ENCODE assay signal across 10 cellular contexts in the genomic region with DNA sequence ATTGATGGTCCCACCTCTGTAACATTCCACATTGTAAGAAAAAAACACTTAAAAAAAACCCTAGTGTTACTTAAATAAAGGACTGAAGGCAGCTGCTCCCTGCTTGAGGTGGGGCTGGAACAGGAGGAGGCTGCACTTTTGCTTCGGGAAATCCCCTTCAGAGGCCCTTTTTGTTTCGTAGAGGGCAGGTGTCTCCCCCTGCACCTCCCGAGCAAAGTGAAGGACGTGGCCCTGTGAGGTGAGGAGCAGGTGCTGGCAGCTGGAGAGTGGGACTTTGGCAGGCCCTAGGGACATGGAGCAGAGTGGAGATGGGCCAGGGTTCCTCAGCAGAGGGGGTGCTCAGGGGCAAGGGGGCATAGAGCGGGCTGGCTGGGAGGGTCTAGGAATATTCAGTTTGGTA. TPM values are rescaled to one million over a fixed set of nuclear protein-coding genes. Genes with fewer than 3 reads are reported as not detected.
DNase-seq lines count a peak whose midpoint lies in the region; ATAC-seq and TF ChIP-seq lines count a peak whose summit lies in the region.
"Had no signal": no experiment of that assay in that cellular context is flagged by ENCODE, and none has a peak within 500 bp of the region (broad histone marks: within the 10 kb centered on the region; RNA-seq: fewer than 3 reads in every experiment).

No MANE protein-coding gene starts in this region.

- H3K27me3 Mint-ChIP-seq in naive thymus-derived CD8-positive, alpha-beta T cell, result peaks cover 0 to 9% (median 2%) of the 10 kb centered on the region in 5 donors

- peak; percentile 87 for DNase-seq in DMS79 treated with DMSO at 0.1 percent for 48 hours (lab: John Stamatoyannopoulos, UW)
- DNase-seq in GM19240 (ENCODE audit: insufficient read length, low spot score), result peak; percentile 70
- peak in 1 of 2 donors; percentile 27 for DNase-seq in activated naive CD4-positive, alpha-beta T cell treated with anti-CD3 and anti-CD28 coated beads, Interleukin-2, amount 50 U/mL, for 72 hours (ENCODE audit: low spot score in 2 of 2)
- DNase-seq in RWPE1 (ENCODE audit: low spot score), result no peak
- DNase-seq in naive thymus-derived CD8-positive, alpha-beta T cell, result no peak
- no peak for DNase-seq in NCI-H82 (lab: John Stamatoyannopoulos, UW)
- DNase-seq: effector memory CD4-positive, alpha-beta T cell; ovary had no signal

- no peak overlapping the region for H3K4me3 Mint-ChIP-seq in naive thymus-derived CD8-positive, alpha-beta T cell

- CTCF ChIA-PET in RWPE1 (lab: Yijun Ruan, JAX), result no interaction called here

- peaks cover 0 to 5% of the 10 kb centered on the region in 2 donors for H3K9me3 Mint-ChIP-seq in activated naive CD4-positive, alpha-beta T cell treated with anti-CD3 and anti-CD28 coated beads, Interleukin-2, amount 50 U/mL, for 72 hours
- peaks cover 0 to 5% (median 0%) of the 10 kb centered on the region in 9 donors for H3K9me3 Mint-ChIP-seq in naive thymus-derived CD8-positive, alpha-beta T cell

- H3K27ac Mint-ChIP-seq in activated naive CD4-positive, alpha-beta T cell treated with anti-CD3 and anti-CD28 coated beads, Interleukin-2, amount 50 U/mL, for 72 hours, result peak overlapping the region in 1 of 2 donors; percentile 5
- H3K27ac Mint-ChIP-seq in naive thymus-derived CD8-positive, alpha-beta T cell, result no peak overlapping the region

- H3K27ac ChIP-seq in RWPE1, result no peak overlapping the region
- H3K27ac ChIP-seq: ovary had no signal

- H3K4me1 Mint-ChIP-seq in naive thymus-derived CD8-positive, alpha-beta T cell, result peaks cover 0 to 6% (median 0%) of the 10 kb centered on the region in 4 donors

- peak; percentile 44 for ATAC-seq in HG03442 (IDR thresholded peaks at IDR 0.05; ENCODE audit: unreplicated experiment)
- peak; percentile 66 to 85 for ATAC-seq in activated naive CD4-positive, alpha-beta T cell treated with anti-CD3 and anti-CD28 coated beads, Interleukin-2, amount 50 U/mL, for 72 hours
- ATAC-seq in naive thymus-derived CD8-positive, alpha-beta T cell, result no peak
- no peak for ATAC-seq in GM18858 (IDR thresholded peaks at IDR 0.05; ENCODE audit: unreplicated experiment)

- no peak for TF ChIP-seq CTCF in RWPE1 (conservative IDR thresholded peaks at IDR 0.05; ENCODE audit: low read depth)

- no peaks in the 10 kb centered on the region for H3K36me3 Mint-ChIP-seq in activated naive CD4-positive, alpha-beta T cell treated with anti-CD3 and anti-CD28 coated beads, Interleukin-2, amount 50 U/mL, for 72 hours
- H3K36me3 Mint-ChIP-seq in naive thymus-derived CD8-positive, alpha-beta T cell, result no peaks in the 10 kb centered on the region

- POLR2A ChIA-PET in RWPE1 (lab: Yijun Ruan, JAX; ENCODE audit: low non-redundant PET), result no interaction called here
- POLR2A ChIA-PET in naive thymus-derived CD8-positive, alpha-beta T cell (lab: Charles Lee), result no interaction called here

RNA-seq across cellular contexts. Expression of gene WNT4, which starts 33.4 kb away (rescaled TPM):
- total RNA-seq in activated naive CD4-positive, alpha-beta T cell treated with anti-CD3 and anti-CD28 coated beads, Interleukin-2, amount 50 U/mL, for 72 hours, result not detected
- not detected for total RNA-seq in naive thymus-derived CD8-positive, alpha-beta T cell
- not detected for polyA plus RNA-seq in naive thymus-derived CD8-positive, alpha-beta T cell

Comparison
In these comparisons a context has a peak if more than half of its experiments do, and no peak if none do; other contexts are left out.
1. DNase-seq: peak in DMS79 treated with DMSO at 0.1 percent for 48 hours (single experiment) and GM19240 (single experiment); none in RWPE1 (single experiment), naive thymus-derived CD8-positive, alpha-beta T cell (0 of 10) and NCI-H82 (single experiment).
2. ATAC-seq: peak in HG03442 (single experiment) and activated naive CD4-positive, alpha-beta T cell treated with anti-CD3 and anti-CD28 coated beads, Interleukin-2, amount 50 U/mL, for 72 hours (2 of 2); none in naive thymus-derived CD8-positive, alpha-beta T cell (0 of 2) and GM18858 (single experiment).